ENCODE assay signal across 8 cellular contexts in genomic region chr10:124612611-124613498, GRCh38.
DNase-seq lines count a peak whose midpoint lies in the region; TF ChIP-seq lines count a peak whose summit lies in the region.

No MANE protein-coding gene starts in this region.

- TF ChIP-seq EP300 in stomach (IDR thresholded peaks at IDR 0.05): no peak

- peak overlapping the region; percentile 38 for H3K27ac ChIP-seq in left ventricle myocardium inferior (replicated peaks)
- H3K27ac ChIP-seq in stomach: peak overlapping the region in 4 of 5 donors; percentile 10 to 60 (median 30)

- peak overlapping the region; percentile 83 for H3K27ac Mint-ChIP-seq in T-helper 1 cell treated with Interleukin-12 subunit alpha and Interleukin-12 subunit beta and Interleukin-4 antibody, amounts not matched to agents 30 μg/mL and 1 μg/mL, for 36 hours

- H3K27me3 Mint-ChIP-seq in T-helper 1 cell treated with Interleukin-12 subunit alpha and Interleukin-12 subunit beta and Interleukin-4 antibody, amounts not matched to agents 30 μg/mL and 1 μg/mL, for 36 hours (ENCODE audit: low read depth): no peaks in the 10 kb centered on the region

- no peaks in the 10 kb centered on the region for H3K9me3 Mint-ChIP-seq in T-helper 1 cell treated with Interleukin-12 subunit alpha and Interleukin-12 subunit beta and Interleukin-4 antibody, amounts not matched to agents 30 μg/mL and 1 μg/mL, for 36 hours

- H3K27me3 ChIP-seq in left ventricle myocardium inferior (ENCODE audit: low read depth) (no peaks in the 10 kb centered on the region), stomach (no peaks in the 10 kb centered on the region)

- TF ChIP-seq CTCF in left ventricle myocardium inferior (IDR thresholded peaks at IDR 0.05; ENCODE audit: borderline replicate concordance) (no peak), stomach (IDR thresholded peaks at IDR 0.05) (no peak)

- intact Hi-C loops in left ventricle myocardium inferior (cut with micrococcal nuclease): no loop called here
- intact Hi-C loops in stomach (cut with DNase I; ENCODE audit: low total_unique reads): no loop called here

- TF ChIP-seq POLR2A in stomach (IDR thresholded peaks at IDR 0.05): no peak

- H3K4me1 ChIP-seq in left ventricle myocardium inferior: peaks cover 30% of the 10 kb centered on the region
- peaks cover 10 to 34% (median 26%) of the 10 kb centered on the region in 4 donors for H3K4me1 ChIP-seq in stomach

- DNase-seq in T-helper 1 cell (no peak), UCSD-AML1 (lab: John Stamatoyannopoulos, UW; ENCODE audit: unreplicated experiment) (peak; percentile 32), left ventricle myocardium inferior (no peak), stomach (no peak), CD1c-positive myeloid dendritic cell (ENCODE audit: extremely low spot score) (no peak), C1 segment of cervical spinal cord (lab: John Stamatoyannopoulos, UW) (no peak), NCI-H526 treated with DMSO at 0.1 percent for 48 hours (lab: John Stamatoyannopoulos, UW) (no peak)

- no peak overlapping the region for H3K4me3 Mint-ChIP-seq in T-helper 1 cell treated with Interleukin-12 subunit alpha and Interleukin-12 subunit beta and Interleukin-4 antibody, amounts not matched to agents 30 μg/mL and 1 μg/mL, for 36 hours

- peaks cover 5% of the 10 kb centered on the region for H3K36me3 ChIP-seq in left ventricle myocardium inferior
- peaks cover 0 to 25% (median 17%) of the 10 kb centered on the region in 4 donors for H3K36me3 ChIP-seq in stomach

- no peak overlapping the region for H3K4me3 ChIP-seq in left ventricle myocardium inferior
- no peak overlapping the region for H3K4me3 ChIP-seq in stomach

- WGBS in stomach, 5 donors: 45 to 61% (median 55%) methylated on average over 7 to 18 of the region's 18 CpGs

- H3K9me3 ChIP-seq in left ventricle myocardium inferior (replicated peaks) (no peaks in the 10 kb centered on the region), stomach (no peaks in the 10 kb centered on the region)

- H3K4me1 Mint-ChIP-seq in T-helper 1 cell treated with Interleukin-12 subunit alpha and Interleukin-12 subunit beta and Interleukin-4 antibody, amounts not matched to agents 30 μg/mL and 1 μg/mL, for 36 hours (ENCODE audit: low read depth): peaks cover 26% of the 10 kb centered on the region

- H3K36me3 Mint-ChIP-seq in T-helper 1 cell treated with Interleukin-12 subunit alpha and Interleukin-12 subunit beta and Interleukin-4 antibody, amounts not matched to agents 30 μg/mL and 1 μg/mL, for 36 hours (ENCODE audit: low read depth): peaks cover 3% of the 10 kb centered on the region
